20 cellular contexts compared by ENCODE assay signal in genomic region chr1:9840176-9840575, GRCh38. TPM values are rescaled to one million over a fixed set of nuclear protein-coding genes. Genes with fewer than 3 reads are reported as not detected.
DNase-seq lines count a peak whose midpoint lies in the region; ATAC-seq and TF ChIP-seq lines count a peak whose summit lies in the region.
"Had no signal": no experiment of that assay in that cellular context is flagged by ENCODE, and none has a peak within 500 bp of the region (broad histone marks: within the 10 kb centered on the region; RNA-seq: fewer than 3 reads in every experiment).

No MANE protein-coding gene starts in this region.

- H3K9me3 Mint-ChIP-seq in central memory CD8-positive, alpha-beta T cell = no peaks in the 10 kb centered on the region
- no peaks in the 10 kb centered on the region for H3K9me3 Mint-ChIP-seq in activated CD8-positive, alpha-beta T cell treated with anti-CD3 and anti-CD28 coated beads for 36 hours
- no peaks in the 10 kb centered on the region for H3K9me3 Mint-ChIP-seq in type B pancreatic cell
- H3K9me3 Mint-ChIP-seq: CD4-positive, alpha-beta T cell; dendritic cell treated with granulocyte-macrophage colony-stimulating factor and Interleukin-4, amounts not matched to agents 40 ng/mL and 50 ng/mL, for 4 days; neural progenitor cell; T-helper 2 cell treated with Interferon-gamma antibody and Interleukin-4, amounts not matched to agents 5 μg/mL and 100 μg/mL, for 36 hours had no signal

- TF ChIP-seq POLR2A in heart left ventricle (IDR thresholded peaks at IDR 0.05) = no peak
- TF ChIP-seq POLR2A in spleen (IDR thresholded peaks at IDR 0.05) = no peak

- H3K27ac ChIP-seq in heart left ventricle (no peak overlapping the region), spleen (no peak overlapping the region)
- H3K27ac ChIP-seq: A549, neural progenitor cell, SJSA1, stomach, vagina had no signal

- H3K36me3 ChIP-seq in heart left ventricle (no peaks in the 10 kb centered on the region), spleen (no peaks in the 10 kb centered on the region)
- H3K36me3 ChIP-seq: neural progenitor cell, SJSA1, stomach, vagina had no signal

- ATAC-seq in Right ventricle myocardium superior (ENCODE audit: poor library complexity) = no peak
- ATAC-seq in heart left ventricle = no peak
- ATAC-seq in central memory CD8-positive, alpha-beta T cell (replicated peaks; ENCODE audit: extremely low read depth, poor library complexity, severe bottlenecking) = no peak
- no peak for ATAC-seq in activated CD8-positive, alpha-beta T cell treated with anti-CD3 and anti-CD28 coated beads for 36 hours
- no peak for ATAC-seq in GM18858 (IDR thresholded peaks at IDR 0.05; ENCODE audit: unreplicated experiment)
- ATAC-seq: A549, right cardiac atrium had no signal

- no peaks in the 10 kb centered on the region for H3K9me3 ChIP-seq in heart left ventricle
- H3K9me3 ChIP-seq in spleen = no peaks in the 10 kb centered on the region
- H3K9me3 ChIP-seq: A549, SJSA1, stomach, vagina had no signal

- DNase-seq in Right ventricle myocardium superior (peak; percentile 10), heart left ventricle (no peak), NCI-H510A (lab: John Stamatoyannopoulos, UW) (peak; percentile 37), spleen (peak; percentile 6), type B pancreatic cell (ENCODE audit: extremely low spot score, unreplicated experiment) (no peak)
- no peak for DNase-seq in central memory CD8-positive, alpha-beta T cell (ENCODE audit: low spot score in 2 of 2)
- DNase-seq in activated CD8-positive, alpha-beta T cell treated with anti-CD3 and anti-CD28 coated beads for 36 hours = no peak
- DNase-seq: activated CD8-positive, alpha-beta memory T cell treated with anti-CD3 and anti-CD28 coated beads, Interleukin-2, amount 50 U/mL, for 48 hours; activated naive CD4-positive, alpha-beta T cell; CD4-positive, alpha-beta T cell; NCI-H146; right cardiac atrium; stomach had no signal

- peak overlapping the region; percentile 61 for H3K27ac Mint-ChIP-seq in central memory CD8-positive, alpha-beta T cell (ENCODE audit: low read depth)
- H3K27ac Mint-ChIP-seq in activated CD8-positive, alpha-beta T cell treated with anti-CD3 and anti-CD28 coated beads for 36 hours = no peak overlapping the region
- no peak overlapping the region for H3K27ac Mint-ChIP-seq in type B pancreatic cell
- H3K27ac Mint-ChIP-seq: CD4-positive, alpha-beta T cell; dendritic cell treated with granulocyte-macrophage colony-stimulating factor and Interleukin-4, amounts not matched to agents 40 ng/mL and 50 ng/mL, for 4 days; neural progenitor cell had no signal

- H3K4me3 ChIP-seq in heart left ventricle (no peak overlapping the region), spleen (no peak overlapping the region)
- H3K4me3 ChIP-seq: A549, neural progenitor cell, SJSA1, stomach, vagina had no signal

- H3K27me3 ChIP-seq in heart left ventricle (no peaks in the 10 kb centered on the region), spleen (replicated peaks in 1 of 7) (peaks cover 0 to 16% (median 0%) of the 10 kb centered on the region in 7 donors)
- H3K27me3 ChIP-seq: neural progenitor cell, SJSA1, stomach, vagina had no signal

- H3K4me1 ChIP-seq in heart left ventricle (peaks cover 9 to 39% (median 27%) of the 10 kb centered on the region in 12 donors), spleen (peaks cover 0 to 11% (median 5%) of the 10 kb centered on the region in 6 donors)
- H3K4me1 ChIP-seq: SJSA1 had no signal

- POLR2A ChIA-PET in activated CD8-positive, alpha-beta T cell treated with anti-CD3 and anti-CD28 coated beads for 36 hours (lab: Charles Lee) = no interaction called here

- 72 to 87% (median 80%) methylated on average over 3 of the region's 3 CpGs for WGBS in heart left ventricle, 4 donors
- 75 to 84% (median 80%) methylated on average over 1 to 3 of the region's 3 CpGs for WGBS in spleen, 5 donors

- H3K36me3 Mint-ChIP-seq in central memory CD8-positive, alpha-beta T cell (ENCODE audit: insufficient read depth) = no peaks in the 10 kb centered on the region
- H3K36me3 Mint-ChIP-seq in activated CD8-positive, alpha-beta T cell treated with anti-CD3 and anti-CD28 coated beads for 36 hours (ENCODE audit: low read depth) = no peaks in the 10 kb centered on the region
- no peaks in the 10 kb centered on the region for H3K36me3 Mint-ChIP-seq in type B pancreatic cell
- H3K36me3 Mint-ChIP-seq: neural progenitor cell had no signal

- H3K4me1 Mint-ChIP-seq in central memory CD8-positive, alpha-beta T cell = no peaks in the 10 kb centered on the region
- no peaks in the 10 kb centered on the region for H3K4me1 Mint-ChIP-seq in activated CD8-positive, alpha-beta T cell treated with anti-CD3 and anti-CD28 coated beads for 36 hours (ENCODE audit: low read depth)
- H3K4me1 Mint-ChIP-seq in type B pancreatic cell (ENCODE audit: unreplicated experiment) = peaks cover 8% of the 10 kb centered on the region

- TF ChIP-seq CTCF in heart left ventricle (IDR thresholded peaks at IDR 0.05) = no peak
- TF ChIP-seq CTCF in spleen (IDR thresholded peaks at IDR 0.05 in 8 of 11, conservative IDR thresholded peaks at IDR 0.05 in 3 of 11) = no peak
- no peak for TF ChIP-seq CTCF in activated CD8-positive, alpha-beta T cell treated with anti-CD3 and anti-CD28 coated beads for 36 hours (IDR thresholded peaks at IDR 0.05)
- no peak for TF ChIP-seq CTCF in type B pancreatic cell (conservative IDR thresholded peaks at IDR 0.05)

- no peaks in the 10 kb centered on the region for H3K27me3 Mint-ChIP-seq in central memory CD8-positive, alpha-beta T cell
- H3K27me3 Mint-ChIP-seq in activated CD8-positive, alpha-beta T cell treated with anti-CD3 and anti-CD28 coated beads for 36 hours = no peaks in the 10 kb centered on the region
- H3K27me3 Mint-ChIP-seq in type B pancreatic cell = peaks cover 4% of the 10 kb centered on the region
- H3K27me3 Mint-ChIP-seq: CD4-positive, alpha-beta T cell had no signal

- no peak overlapping the region for H3K4me3 Mint-ChIP-seq in central memory CD8-positive, alpha-beta T cell
- no peak overlapping the region for H3K4me3 Mint-ChIP-seq in activated CD8-positive, alpha-beta T cell treated with anti-CD3 and anti-CD28 coated beads for 36 hours
- H3K4me3 Mint-ChIP-seq in type B pancreatic cell = no peak overlapping the region
- H3K4me3 Mint-ChIP-seq: CD4-positive, alpha-beta T cell; dendritic cell treated with granulocyte-macrophage colony-stimulating factor and Interleukin-4, amounts not matched to agents 40 ng/mL and 50 ng/mL, for 4 days; neural progenitor cell; T-helper 2 cell treated with Interferon-gamma antibody and Interleukin-4, amounts not matched to agents 5 μg/mL and 100 μg/mL, for 36 hours had no signal

- intact Hi-C loops in Right ventricle myocardium superior (cut with DNase I) (no loop called here), heart left ventricle (cut with DNase I) (no loop called here), spleen (cut with DNase I; ENCODE audit: low total_unique reads) (no loop called here)
- intact Hi-C loops in activated CD8-positive, alpha-beta T cell treated with anti-CD3 and anti-CD28 coated beads for 36 hours (cut with micrococcal nuclease) = no loop called here

- CTCF ChIA-PET in activated CD8-positive, alpha-beta T cell treated with anti-CD3 and anti-CD28 coated beads for 36 hours (lab: Charles Lee) = interaction anchor here (0.7 kb wide), 1 partner anchor 56 kb away, joined by 3 read pairs; no protein-coding TSS in a partner anchor

RNA-seq across cellular contexts. Expression of gene CLSTN1, which starts 16.4 kb away (rescaled TPM):
- total RNA-seq in Right ventricle myocardium superior (48.8 TPM), heart left ventricle (10 to 100 TPM; 50.6 to 79.4 (median 64.3) TPM), spleen (10 to 100 TPM; 55.9 to 70.7 (median 62.5) TPM), type B pancreatic cell (ENCODE audit: low replicate concordance) (112 and 136 TPM in 2 replicates)
- polyA plus RNA-seq in heart left ventricle (10 to 100 TPM; 37.6 to 40.5 TPM), spleen (10 to 100 TPM; 28.8 to 36.4 (median 30.3) TPM)
- 10 to 100 TPM; 29.3 to 29.9 TPM for total RNA-seq in activated CD8-positive, alpha-beta T cell treated with anti-CD3 and anti-CD28 coated beads for 36 hours

Comparison
In these comparisons a context has a peak if more than half of its experiments do, and no peak if none do; other contexts are left out.
1. DNase-seq: peak in Right ventricle myocardium superior (single experiment), NCI-H510A (single experiment) and spleen (single experiment); none in heart left ventricle (0 of 5), central memory CD8-positive, alpha-beta T cell (0 of 2), activated CD8-positive, alpha-beta T cell treated with anti-CD3 and anti-CD28 coated beads for 36 hours (single experiment) and type B pancreatic cell (single experiment).